In genomic region chr4:18689308-18689915, GRCh38 we compare ENCODE assay signal across 8 cellular contexts.
DNase-seq lines count a peak whose midpoint lies in the region; ATAC-seq and TF ChIP-seq lines count a peak whose summit lies in the region.

No MANE protein-coding gene starts in this region.

- no peaks in the 10 kb centered on the region for H3K9me3 ChIP-seq in trophoblast cell (ENCODE audit: insufficient read depth, low read depth, low read length)

- TF ChIP-seq CTCF in GM10266 (IDR thresholded peaks at IDR 0.05; ENCODE audit: control insufficient read depth, insufficient read depth, low read depth, missing control alignments), result peak; percentile 78

- no peak overlapping the region for H2AK5ac ChIP-seq in trophoblast cell (ENCODE audit: low read length)

- H4K8ac ChIP-seq in trophoblast cell (ENCODE audit: low read depth, low read length), result no peak overlapping the region

- DNase-seq in ACHN (peak; percentile 51), GM10266 (ENCODE audit: extremely low spot score) (peak; percentile 16), NCI-H345 treated with DMSO at 0.1 percent for 48 hours (lab: John Stamatoyannopoulos, UW; ENCODE audit: unreplicated experiment) (peak; percentile 46), globus pallidus (ENCODE audit: low spot score) (peak; percentile 58), trophoblast cell (peak; percentile 52 to 90), SHP77 (lab: John Stamatoyannopoulos, UW) (no peak)
- DNase-seq in activated T-cell treated with anti-CD3 and anti-CD28 coated beads, Interleukin-2, amount 50 U/mL, for 48 hours, result peak; percentile 26 to 38

- WGBS in trophoblast cell (ENCODE audit: extremely low coverage, insufficient coverage, insufficient read length), result no CpG with 5 or more reads among the region's 6 CpGs

- H3K9ac ChIP-seq in trophoblast cell (ENCODE audit: low read length), result no peak overlapping the region

- H2BK5ac ChIP-seq in trophoblast cell (ENCODE audit: low read depth, low read length, poor library complexity), result no peak overlapping the region

- peaks cover 6 to 10% of the 10 kb centered on the region in 2 experiments for H3K4me1 ChIP-seq in trophoblast cell (ENCODE audit: control insufficient read depth in 1 of 2, insufficient read depth in 2 of 2, low read length in 2 of 2)

- no peak overlapping the region for H2AFZ ChIP-seq in trophoblast cell (ENCODE audit: insufficient read depth, low read length, poor library complexity)

- no peak overlapping the region for H4K12ac ChIP-seq in trophoblast cell (ENCODE audit: low read depth, low read length)

- no peak overlapping the region for H3K18ac ChIP-seq in trophoblast cell (ENCODE audit: low read length)

- no peak overlapping the region for H3K14ac ChIP-seq in trophoblast cell (ENCODE audit: low read length)

- H3K27ac ChIP-seq in trophoblast cell (ENCODE audit: low read depth, low read length), result no peak overlapping the region

- no peaks in the 10 kb centered on the region for H3K36me3 ChIP-seq in trophoblast cell (ENCODE audit: control insufficient read depth in 1 of 2, insufficient read depth in 2 of 2, low read length in 2 of 2)

- no peak overlapping the region for H4K91ac ChIP-seq in trophoblast cell (ENCODE audit: low read depth, low read length)

- in situ Hi-C loops in ACHN (cut with HindIII; ENCODE audit: low pct_ligation_motif_present, low pct_unique_long_range_greater_than_20kb, low sequenced_read_pairs), result no loop called here

- H3K27me3 ChIP-seq in trophoblast cell (ENCODE audit: insufficient read depth, low read length), result no peaks in the 10 kb centered on the region

- peak; percentile 64 for ATAC-seq in HG02970 (IDR thresholded peaks at IDR 0.05; ENCODE audit: low FRiP score, unreplicated experiment)

- no peak overlapping the region for H3K23ac ChIP-seq in trophoblast cell (ENCODE audit: low read length)

- no peak overlapping the region for H3K4ac ChIP-seq in trophoblast cell (ENCODE audit: low read depth, low read length)

- H3K4me3 ChIP-seq in trophoblast cell (ENCODE audit: low read depth, low read length), result no peak overlapping the region

- H3K79me2 ChIP-seq in trophoblast cell (ENCODE audit: control insufficient read depth, insufficient read depth, low read length, poor library complexity), result no peaks in the 10 kb centered on the region

- H3K4me2 ChIP-seq in trophoblast cell (ENCODE audit: low read length), result no peak overlapping the region

- H2BK120ac ChIP-seq in trophoblast cell (ENCODE audit: insufficient read depth, low read length, poor library complexity), result no peak overlapping the region

- H3K79me1 ChIP-seq in trophoblast cell (ENCODE audit: low read length), result peaks cover 5% of the 10 kb centered on the region

- H2BK12ac ChIP-seq in trophoblast cell (ENCODE audit: low read length), result no peak overlapping the region

Comparison
In these comparisons a context has a peak if more than half of its experiments do, and no peak if none do; other contexts are left out.
1. DNase-seq: peak in ACHN (single experiment), GM10266 (single experiment), NCI-H345 treated with DMSO at 0.1 percent for 48 hours (single experiment), activated T-cell treated with anti-CD3 and anti-CD28 coated beads, Interleukin-2, amount 50 U/mL, for 48 hours (2 of 2), globus pallidus (single experiment) and trophoblast cell (2 of 2); none in SHP77 (0 of 2).